In genomic region chr7:13017881-13018280, GRCh38 we compare ENCODE assay signal across 17 cellular contexts.
A peak's percentile ranks its signal among the peaks of the same experiment; 100 is the strongest.
DNase-seq lines count a peak whose midpoint lies in the region; ATAC-seq and TF ChIP-seq lines count a peak whose summit lies in the region.
"Had no signal": no experiment of that assay in that cellular context is flagged by ENCODE, and none has a peak within 500 bp of the region (broad histone marks: within the 10 kb centered on the region; RNA-seq: fewer than 3 reads in every experiment).

No MANE protein-coding gene starts in this region.

- peak overlapping the region; percentile 10 for H2BK5ac ChIP-seq in IMR-90 (ENCODE audit: low read depth, low read length, poor library complexity, severe bottlenecking)

- no peak for TF ChIP-seq POLR2A in IMR-90 (IDR thresholded peaks at IDR 0.05; ENCODE audit: low read depth, low read length)

- H3K4ac ChIP-seq in IMR-90 (ENCODE audit: low read depth, low read length) = peak overlapping the region; percentile 33; the same call in 1 of the 2 replicates

- H3K9me3 ChIP-seq in IMR-90 (ENCODE audit: control insufficient read depth, insufficient read depth, low read length) = no peaks in the 10 kb centered on the region
- H3K9me3 ChIP-seq in colonic mucosa = no peaks in the 10 kb centered on the region
- H3K9me3 ChIP-seq in mucosa of descending colon = no peaks in the 10 kb centered on the region
- H3K9me3 ChIP-seq: neutrophil, tibial artery had no signal

- intact Hi-C loops in IMR-90 (cut with micrococcal nuclease) (no loop called here), colonic mucosa (cut with DNase I) (no loop called here), mucosa of descending colon (cut with DNase I, micrococcal nuclease) (no loop called here)

- 0 out of 2 replicates have a peak overlapping the region, but pooled peaks have one; percentile 68 for H3K14ac ChIP-seq in IMR-90 (replicated peaks; ENCODE audit: low read depth, low read length)

- no peak overlapping the region for H4K5ac ChIP-seq in IMR-90 (ENCODE audit: low read depth, low read length)

- no peak overlapping the region for H2AK5ac ChIP-seq in IMR-90 (ENCODE audit: low read depth, low read length)

- no peak for TF ChIP-seq CTCF in 22Rv1 (IDR thresholded peaks at IDR 0.05)
- no peak for TF ChIP-seq CTCF in IMR-90 (conservative IDR thresholded peaks at IDR 0.05; ENCODE audit: low read depth, low read length)
- TF ChIP-seq CTCF in colonic mucosa (IDR thresholded peaks at IDR 0.05) = no peak
- no peak for TF ChIP-seq CTCF in mucosa of descending colon (IDR thresholded peaks at IDR 0.05)

- H3K36me3 ChIP-seq in IMR-90 (ENCODE audit: control insufficient read depth, insufficient read depth, low read length) = no peaks in the 10 kb centered on the region
- H3K36me3 ChIP-seq in colonic mucosa = no peaks in the 10 kb centered on the region
- no peaks in the 10 kb centered on the region for H3K36me3 ChIP-seq in mucosa of descending colon (ENCODE audit: low read depth)
- H3K36me3 ChIP-seq: neutrophil, tibial artery had no signal

- no peaks in the 10 kb centered on the region for H3K9me1 ChIP-seq in IMR-90 (ENCODE audit: insufficient read depth, low read length)

- peak overlapping the region in 1 of 2 experiments; percentile 43; a peak in 2 of 4 replicates for H4K8ac ChIP-seq in IMR-90 (ENCODE audit: low read depth in 2 of 2, low read length in 2 of 2)

- H3K4me1 ChIP-seq in IMR-90 (ENCODE audit: control insufficient read depth, insufficient read depth, low read length) (peaks cover 5% of the 10 kb centered on the region), colonic mucosa (no peaks in the 10 kb centered on the region), mucosa of descending colon (ENCODE audit: low read depth) (no peaks in the 10 kb centered on the region)
- H3K4me1 ChIP-seq: tibial artery had no signal

- H3K4me2 ChIP-seq in IMR-90 (ENCODE audit: low read depth, low read length) = peak overlapping the region; percentile 75
- H3K4me2 ChIP-seq: KMS-11 had no signal

- H3K56ac ChIP-seq in IMR-90 (ENCODE audit: extremely low read depth, insufficient read depth, low read length) = peak overlapping the region; percentile 46; the same call in 1 of the 2 replicates

- H3K27ac ChIP-seq in 22Rv1 = 0 out of 2 replicates have a peak overlapping the region, but pooled peaks have one; percentile 17
- H3K27ac ChIP-seq in IMR-90 (ENCODE audit: insufficient read depth, low read length) = no peak overlapping the region
- H3K27ac ChIP-seq in colonic mucosa = peak overlapping the region; percentile 24
- H3K27ac ChIP-seq: KMS-11, neutrophil, tibial artery had no signal

- ATAC-seq in IMR-90 (ENCODE audit: low read depth) (peak; percentile 19; the same call in 1 of the 2 replicates), mucosa of descending colon (peak; percentile 68), HG03432 (IDR thresholded peaks at IDR 0.05; ENCODE audit: unreplicated experiment) (no peak)
- ATAC-seq: activated CD8-positive, alpha-beta T cell treated with anti-CD3 and anti-CD28 coated beads, Interleukin-2, amount 10 ng/mL, durations not matched to agents 7 days and 5 days had no signal

- H2BK20ac ChIP-seq in IMR-90 (ENCODE audit: low read depth, low read length) = peak overlapping the region; percentile 3; the same call in 1 of the 2 replicates

- no peak for TF ChIP-seq RAD21 in IMR-90 (IDR thresholded peaks at IDR 0.05; ENCODE audit: low read length)

- H2AFZ ChIP-seq in IMR-90 (replicated peaks; ENCODE audit: low read length, poor library complexity) = no peak overlapping the region

- peak overlapping the region; percentile 18; the same call in 1 of the 3 replicates for H2BK15ac ChIP-seq in IMR-90 (ENCODE audit: low read depth, low read length)

- no peak overlapping the region for H2AK9ac ChIP-seq in IMR-90 (replicated peaks; ENCODE audit: low read depth, low read length, poor library complexity)

- H3K9ac ChIP-seq in IMR-90 (ENCODE audit: low read depth, low read length) = no peak overlapping the region
- H3K9ac ChIP-seq in colonic mucosa (ENCODE audit: low read depth in 2 of 2, low read length in 2 of 2) = no peak overlapping the region
- H3K9ac ChIP-seq: KMS-11 had no signal

- H4K20me1 ChIP-seq in IMR-90 (ENCODE audit: insufficient read depth, low read length) = no peaks in the 10 kb centered on the region

- H3K79me1 ChIP-seq in IMR-90 (ENCODE audit: low read depth in 1 of 2, low read length in 2 of 2) = no peaks in the 10 kb centered on the region

- H3K27me3 ChIP-seq in IMR-90 (ENCODE audit: control insufficient read depth, insufficient read depth, low read length) (no peaks in the 10 kb centered on the region), colonic mucosa (no peaks in the 10 kb centered on the region)
- H3K27me3 ChIP-seq: neutrophil, tibial artery had no signal

- dilution Hi-C loops in IMR-90 (cut with HindIII; ENCODE audit: low sequenced_read_pairs, unreplicated experiment) = no loop called here

- no peak overlapping the region for H3K23ac ChIP-seq in IMR-90 (ENCODE audit: low read depth, low read length)

- POLR2A ChIA-PET in IMR-90 (lab: Charles Lee; ENCODE audit: unreplicated experiment) = no interaction called here
- POLR2A ChIA-PET in HEK293T (lab: Yijun Ruan, JAX) = no interaction called here

- H3K4me3 ChIP-seq in IMR-90 (ENCODE audit: insufficient read depth, low read depth, low read length) (no peak overlapping the region), colonic mucosa (no peak overlapping the region), mucosa of descending colon (no peak overlapping the region)
- H3K4me3 ChIP-seq: tibial artery had no signal

- BruUV-seq in IMR-90 (replicated peaks; lab: Mats Ljungman, UMichigan) = no TSS peak

- H2BK120ac ChIP-seq in IMR-90 (ENCODE audit: low read depth, low read length) = peak overlapping the region; percentile 89

- DNase-seq in IMR-90 = no peak
- no peak for DNase-seq in colonic mucosa
- DNase-seq in mucosa of descending colon = no peak
- no peak for DNase-seq in SKM-1 treated with dmso at 0.1 percent for 144 hours (lab: John Stamatoyannopoulos, UW; ENCODE audit: unreplicated experiment)
- no peak for DNase-seq in HEK293T (ENCODE audit: extremely low spot score)
- DNase-seq in stimulated activated CD4-positive, alpha-beta T cell treated with anti-CD3 and anti-CD28 coated beads, Interleukin-4, amount 100 ng/mL, for 4 hours = no peak
- DNase-seq: activated CD8-positive, alpha-beta T cell treated with anti-CD3 and anti-CD28 coated beads, Interleukin-2, amount 10 ng/mL, durations not matched to agents 7 days and 5 days; cerebellar nuclear complex; NCI-H187; NCI-H774; SIG-M5; stimulated activated CD4-positive, alpha-beta T cell treated with anti-CD3 and anti-CD28 coated beads, Interleukin-15, amount 100 ng/mL, for 24 hours; tibial artery had no signal

- CTCF ChIA-PET in IMR-90 (lab: Yijun Ruan, JAX) = no interaction called here
- CTCF ChIA-PET in HEK293T (lab: Yijun Ruan, JAX) = no interaction called here

- peak overlapping the region; percentile 54; the same call in 1 of the 2 replicates for H4K91ac ChIP-seq in IMR-90 (ENCODE audit: insufficient read depth, low read depth, low read length)

- H3K18ac ChIP-seq in IMR-90 (ENCODE audit: low read depth, low read length) = peak overlapping the region; percentile 83; the same call in 1 of the 2 replicates

- in situ Hi-C loops in IMR-90 (cut with MboI; ENCODE audit: low sequenced_read_pairs) = no loop called here

TF ChIP-seq in IMR-90, 13 proteins besides CTCF, POLR2A, EP300 and RAD21:
- TF ChIP-seq NFE2L2 (IDR thresholded peaks at IDR 0.05; ENCODE audit: low read depth, low read length) (no peak), ELK1 (IDR thresholded peaks at IDR 0.05; ENCODE audit: borderline replicate concordance, low read depth, low read length) (no peak), MXI1 (IDR thresholded peaks at IDR 0.05; ENCODE audit: borderline replicate concordance, low read depth, low read length) (no peak), MAZ (IDR thresholded peaks at IDR 0.05; ENCODE audit: borderline replicate concordance, low read depth, low read length) (no peak), RFX5 (IDR thresholded peaks at IDR 0.05; ENCODE audit: low read depth, low read length) (no peak), SMC3 (IDR thresholded peaks at IDR 0.05; ENCODE audit: low read depth, low read length) (no peak), FOS (IDR thresholded peaks at IDR 0.05; ENCODE audit: low read depth, low read length) (no peak), CHD1 (IDR thresholded peaks at IDR 0.05; ENCODE audit: low read depth, low read length) (no peak)
TF ChIP-seq in IMR-90: peak in this region for 0.

TF ChIP-seq in HEK293T, 16 proteins besides CTCF, POLR2A, EP300 and RAD21:
- TF ChIP-seq SP1 (IDR thresholded peaks at IDR 0.05) = no peak
- no peak for TF ChIP-seq ZNF384 (IDR thresholded peaks at IDR 0.05)
- TF ChIP-seq NFRKB (IDR thresholded peaks at IDR 0.05) = no peak
- TF ChIP-seq LEF1 (IDR thresholded peaks at IDR 0.05; ENCODE audit: borderline replicate concordance) = no peak
- TF ChIP-seq, protein P1, sequence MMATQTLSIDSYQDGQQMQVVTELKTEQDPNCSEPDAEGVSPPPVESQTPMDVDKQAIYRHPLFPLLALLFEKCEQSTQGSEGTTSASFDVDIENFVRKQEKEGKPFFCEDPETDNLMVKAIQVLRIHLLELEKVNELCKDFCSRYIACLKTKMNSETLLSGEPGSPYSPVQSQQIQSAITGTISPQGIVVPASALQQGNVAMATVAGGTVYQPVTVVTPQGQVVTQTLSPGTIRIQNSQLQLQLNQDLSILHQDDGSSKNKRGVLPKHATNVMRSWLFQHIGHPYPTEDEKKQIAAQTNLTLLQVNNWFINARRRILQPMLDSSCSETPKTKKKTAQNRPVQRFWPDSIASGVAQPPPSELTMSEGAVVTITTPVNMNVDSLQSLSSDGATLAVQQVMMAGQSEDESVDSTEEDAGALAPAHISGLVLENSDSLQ (IDR thresholded peaks at IDR 0.05) = no peak
- TF ChIP-seq HDGF (IDR thresholded peaks at IDR 0.05; ENCODE audit: borderline replicate concordance) = no peak
- no peak for TF ChIP-seq L3MBTL2 (conservative IDR thresholded peaks at IDR 0.05)
- TF ChIP-seq ELF4 (IDR thresholded peaks at IDR 0.05) = no peak
